ENCODE assay signal across 8 cellular contexts in genomic region chr17:27353469-27354050, GRCh38. TPM values are rescaled to one million over a fixed set of nuclear protein-coding genes. Genes with fewer than 3 reads are reported as not detected.
A peak's percentile ranks its signal among the peaks of the same experiment; 100 is the strongest.
DNase-seq lines count a peak whose midpoint lies in the region; ATAC-seq and TF ChIP-seq lines count a peak whose summit lies in the region.

No MANE protein-coding gene starts in this region.

- POLR2A ChIA-PET in activated CD8-positive, alpha-beta T cell treated with anti-CD3 and anti-CD28 coated beads for 36 hours (lab: Charles Lee) = no interaction called here

- H3K27me3 Mint-ChIP-seq in activated CD8-positive, alpha-beta T cell treated with anti-CD3 and anti-CD28 coated beads for 36 hours = no peaks in the 10 kb centered on the region

- peaks cover 25% of the 10 kb centered on the region for H3K4me1 Mint-ChIP-seq in activated CD8-positive, alpha-beta T cell treated with anti-CD3 and anti-CD28 coated beads for 36 hours (ENCODE audit: low read depth)

- DNase-seq in CD1c-positive myeloid dendritic cell (ENCODE audit: extremely low spot score) = peak; percentile 98
- DNase-seq in NCI-H774 (lab: John Stamatoyannopoulos, UW) = peak; percentile 96
- DNase-seq in activated CD8-positive, alpha-beta T cell treated with anti-CD3 and anti-CD28 coated beads for 36 hours = peak; percentile 90
- peak; percentile 97 for DNase-seq in ecto neural progenitor cell (ENCODE audit: low spot score)
- DNase-seq in lung microvascular endothelial cell (ENCODE audit: low read depth in 2 of 2) = peak; percentile 98
- DNase-seq in stimulated activated CD4-positive, alpha-beta T cell treated with anti-CD3 and anti-CD28 coated beads, TNF-alpha, amount 100 ng/mL, for 4 hours (ENCODE audit: low read depth in 3 of 3) = peak; percentile 72 to 80 (median 80)

- TF ChIP-seq CTCF in activated CD8-positive, alpha-beta T cell treated with anti-CD3 and anti-CD28 coated beads for 36 hours (IDR thresholded peaks at IDR 0.05) = peak; percentile 90

- no peaks in the 10 kb centered on the region for H3K9me3 Mint-ChIP-seq in activated CD8-positive, alpha-beta T cell treated with anti-CD3 and anti-CD28 coated beads for 36 hours

- peak overlapping the region; percentile 96 for H3K27ac Mint-ChIP-seq in activated CD8-positive, alpha-beta T cell treated with anti-CD3 and anti-CD28 coated beads for 36 hours

- ATAC-seq in GM19328 (IDR thresholded peaks at IDR 0.05; ENCODE audit: unreplicated experiment) (peak; percentile 84), HG03469 (IDR thresholded peaks at IDR 0.05; ENCODE audit: unreplicated experiment) (peak; percentile 54)
- ATAC-seq in activated CD8-positive, alpha-beta T cell treated with anti-CD3 and anti-CD28 coated beads for 36 hours = peak; percentile 88

- peak overlapping the region; percentile 78 for H3K4me3 Mint-ChIP-seq in activated CD8-positive, alpha-beta T cell treated with anti-CD3 and anti-CD28 coated beads for 36 hours

- CTCF ChIA-PET in activated CD8-positive, alpha-beta T cell treated with anti-CD3 and anti-CD28 coated beads for 36 hours (lab: Charles Lee) = interaction anchor here (0.6 to 3.4 kb wide), 21 partner anchors 12 to 301 kb away, joined by 3 to 66 read pairs (median 5); partner anchors contain the start of gene KSR1

- intact Hi-C loops in activated CD8-positive, alpha-beta T cell treated with anti-CD3 and anti-CD28 coated beads for 36 hours (cut with micrococcal nuclease) = loop anchor here (2.0 to 10.0 kb wide), 2 partner anchors 101 to 247 kb away; partner anchors contain the start of gene KSR1

- H3K36me3 Mint-ChIP-seq in activated CD8-positive, alpha-beta T cell treated with anti-CD3 and anti-CD28 coated beads for 36 hours (ENCODE audit: low read depth) = peaks cover 3% of the 10 kb centered on the region

RNA-seq across cellular contexts. Expression of gene WSB1, which starts 59.6 kb away (rescaled TPM):
- total RNA-seq in activated CD8-positive, alpha-beta T cell treated with anti-CD3 and anti-CD28 coated beads for 36 hours = 100 to 1,000 TPM; 224 to 231 TPM
- 276 and 293 TPM in 2 replicates for total RNA-seq in lung microvascular endothelial cell

Comparison
In these comparisons a context has a peak if more than half of its experiments do, and no peak if none do; other contexts are left out.
1. Peak in every context shown above with its lines: DNase-seq and ATAC-seq.